16 cellular contexts compared by ENCODE assay signal in the genomic region with DNA sequence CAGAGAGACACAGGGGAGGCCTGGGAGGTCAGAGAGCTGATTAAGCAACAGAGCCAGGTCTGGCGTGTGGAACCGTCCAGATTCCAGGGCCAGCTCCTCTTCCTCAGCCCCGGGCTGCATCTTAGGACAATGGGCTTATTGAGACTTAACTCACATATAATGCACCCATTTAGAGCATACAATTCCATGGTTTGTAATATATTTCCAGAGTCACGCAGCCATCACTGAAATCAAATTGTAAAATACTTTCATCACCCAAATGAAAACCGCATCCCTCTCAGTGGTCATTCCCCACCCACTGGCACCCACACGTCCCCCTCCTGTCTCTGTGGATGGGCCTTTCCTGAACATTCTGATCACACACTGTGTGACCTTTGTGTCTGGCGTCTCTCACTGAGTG.
DNase-seq lines count a peak whose midpoint lies in the region; TF ChIP-seq lines count a peak whose summit lies in the region.
"Had no signal": no experiment of that assay in that cellular context is flagged by ENCODE, and none has a peak within 500 bp of the region (broad histone marks: within the 10 kb centered on the region; RNA-seq: fewer than 3 reads in every experiment).

No MANE protein-coding gene starts in this region.

- TF ChIP-seq CTCF in RWPE1 (conservative IDR thresholded peaks at IDR 0.05; ENCODE audit: low read depth): no peak

- H3K27ac ChIP-seq in RWPE1: peak overlapping the region; percentile 81
- H3K27ac ChIP-seq: brain microvascular endothelial cell, lower lobe of right lung, ovary, thoracic aorta had no signal

- POLR2A ChIA-PET in RWPE1 (lab: Yijun Ruan, JAX; ENCODE audit: low non-redundant PET): no interaction called here

- intact Hi-C loops in head of caudate nucleus (cut with DNase I): no loop called here

- CTCF ChIA-PET in RWPE1 (lab: Yijun Ruan, JAX): interaction anchor here (0.7 kb wide), 1 partner anchor 14 kb away, joined by 5 read pairs; no protein-coding TSS in a partner anchor

- DNase-seq in C1 segment of cervical spinal cord (lab: John Stamatoyannopoulos, UW): peak in 10 of 14 donors; percentile 17 to 71 (median 37)
- no peak for DNase-seq in RWPE1 (ENCODE audit: low spot score)
- peak in 41 of 42 donors; percentile 30 to 85 (median 65) for DNase-seq in head of caudate nucleus
- peak; percentile 94 for DNase-seq in pons (ENCODE audit: low spot score)
- no peak for DNase-seq in NCI-H524 treated with DMSO at 0.1 percent for 48 hours (lab: John Stamatoyannopoulos, UW)
- DNase-seq in kidney glomerular epithelial cell (lab: John Stamatoyannopoulos, UW): no peak
- DNase-seq in DMS 273 (lab: John Stamatoyannopoulos, UW; ENCODE audit: unreplicated experiment): no peak
- DNase-seq: activated CD4-positive, alpha-beta T cell treated with anti-CD3 and anti-CD28 coated beads, Interleukin-2, amount 50 U/mL, for 1 hour; activated naive CD8-positive, alpha-beta T cell treated with anti-CD3 and anti-CD28 coated beads for 36 hours; brain microvascular endothelial cell; Caco-2; cortex of kidney; lower lobe of right lung; ovary; T-cell had no signal

Comparison
In these comparisons a context has a peak if more than half of its experiments do, and no peak if none do; other contexts are left out.
1. DNase-seq: peak in C1 segment of cervical spinal cord (10 of 14), head of caudate nucleus (41 of 42) and pons (single experiment); none in RWPE1 (single experiment), NCI-H524 treated with DMSO at 0.1 percent for 48 hours (single experiment), kidney glomerular epithelial cell (single experiment) and DMS 273 (single experiment).